In the genomic region with DNA sequence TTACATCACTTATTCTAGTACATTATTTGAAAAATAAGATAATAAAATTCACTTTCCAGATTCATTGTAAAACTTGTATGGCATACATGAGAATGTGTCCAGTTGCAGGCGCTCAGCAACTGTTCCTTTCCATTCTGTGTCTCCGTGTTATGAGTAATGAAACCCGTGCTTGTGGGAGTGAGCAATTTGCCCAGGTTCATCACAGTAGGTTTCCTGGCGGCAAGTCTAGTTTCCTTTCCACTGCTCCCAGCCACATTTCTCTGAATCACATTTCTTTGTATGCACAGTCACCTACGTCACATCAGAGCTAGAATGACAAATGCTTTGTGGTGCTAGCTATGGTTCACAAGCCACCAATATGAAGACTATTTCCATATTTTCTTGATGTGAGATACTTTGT, we compare ENCODE assay signal across 11 cellular contexts. TPM values are rescaled to one million over a fixed set of nuclear protein-coding genes. Genes with fewer than 3 reads are reported as not detected.
DNase-seq lines count a peak whose midpoint lies in the region; ATAC-seq, FAIRE-seq and TF ChIP-seq lines count a peak whose summit lies in the region.
"Had no signal": no experiment of that assay in that cellular context is flagged by ENCODE, and none has a peak within 500 bp of the region (broad histone marks: within the 10 kb centered on the region; RNA-seq: fewer than 3 reads in every experiment).

No MANE protein-coding gene starts in this region.

- FAIRE-seq in endothelial cell of umbilical vein (lab: Jason Lieb, UNC) = peak; percentile 93
- FAIRE-seq: GM12878 had no signal

- no peaks in the 10 kb centered on the region for H3K9me3 ChIP-seq in endothelial cell of umbilical vein (replicated peaks; ENCODE audit: control insufficient read depth, insufficient read depth, low read length)
- no peaks in the 10 kb centered on the region for H3K9me3 ChIP-seq in hepatocyte (ENCODE audit: low read depth)
- H3K9me3 ChIP-seq: HAP-1 had no signal

- H3K27ac Mint-ChIP-seq in activated CD4-positive, alpha-beta memory T cell treated with anti-CD3 and anti-CD28 coated beads for 36 hours = peak overlapping the region; percentile 10
- H3K27ac Mint-ChIP-seq in GM23338 (no peak overlapping the region), type B pancreatic cell (no peak overlapping the region)

- peaks cover 7% of the 10 kb centered on the region for H3K27me3 Mint-ChIP-seq in activated CD4-positive, alpha-beta memory T cell treated with anti-CD3 and anti-CD28 coated beads for 36 hours
- H3K27me3 Mint-ChIP-seq in GM23338 (ENCODE audit: insufficient read depth, low read depth, poor library complexity) = no peaks in the 10 kb centered on the region
- H3K27me3 Mint-ChIP-seq in type B pancreatic cell = no peaks in the 10 kb centered on the region

- no peaks in the 10 kb centered on the region for H4K20me1 ChIP-seq in endothelial cell of umbilical vein (replicated peaks; ENCODE audit: control insufficient read depth, extremely low read depth, insufficient read depth, low read length)
- no peaks in the 10 kb centered on the region for H4K20me1 ChIP-seq in GM23338 (replicated peaks; ENCODE audit: insufficient read depth)
- H4K20me1 ChIP-seq in hepatocyte (ENCODE audit: insufficient read depth, poor library complexity, severe bottlenecking) = no peaks in the 10 kb centered on the region

- H3K4me1 ChIP-seq in endothelial cell of umbilical vein (ENCODE audit: control insufficient read depth, extremely low read depth, insufficient read depth, low read length) = peaks cover 14% of the 10 kb centered on the region
- H3K4me1 ChIP-seq in GM23338 (ENCODE audit: insufficient read depth) = no peaks in the 10 kb centered on the region
- no peaks in the 10 kb centered on the region for H3K4me1 ChIP-seq in hepatocyte (ENCODE audit: insufficient read depth)
- H3K4me1 ChIP-seq: HAP-1 had no signal

- no peaks in the 10 kb centered on the region for H3K9me2 ChIP-seq in GM23338 (ENCODE audit: insufficient read depth)
- peaks cover 6% of the 10 kb centered on the region for H3K9me2 ChIP-seq in hepatocyte (replicated peaks; ENCODE audit: insufficient read depth)

- H2AFZ ChIP-seq in endothelial cell of umbilical vein (ENCODE audit: low read depth, low read length) (no peak overlapping the region), GM23338 (no peak overlapping the region), hepatocyte (no peak overlapping the region)

- peaks cover 18% of the 10 kb centered on the region for H3K4me1 Mint-ChIP-seq in activated CD4-positive, alpha-beta memory T cell treated with anti-CD3 and anti-CD28 coated beads for 36 hours (ENCODE audit: low read depth)
- H3K4me1 Mint-ChIP-seq in GM23338 = no peaks in the 10 kb centered on the region
- H3K4me1 Mint-ChIP-seq in type B pancreatic cell (ENCODE audit: unreplicated experiment) = no peaks in the 10 kb centered on the region

- POLR2A ChIA-PET in activated CD4-positive, alpha-beta memory T cell treated with anti-CD3 and anti-CD28 coated beads for 36 hours (lab: Charles Lee) = interaction anchor here (0.8 to 2.5 kb wide), 3 partner anchors 20 to 29 kb away, joined by 3 to 10 read pairs (median 7); no protein-coding TSS in a partner anchor
- POLR2A ChIA-PET in endothelial cell of umbilical vein (lab: Charles Lee) = no interaction called here

- 93% methylated on average over 5 of the region's 5 CpGs for WGBS in hepatocyte (ENCODE audit: low lambda C conversion rate, missing lambda C conversion rate)

- no peaks in the 10 kb centered on the region for H3F3A ChIP-seq in GM23338 (replicated peaks; ENCODE audit: low read depth)

- no peaks in the 10 kb centered on the region for H3K9me3 Mint-ChIP-seq in activated CD4-positive, alpha-beta memory T cell treated with anti-CD3 and anti-CD28 coated beads for 36 hours
- H3K9me3 Mint-ChIP-seq in GM23338 (no peaks in the 10 kb centered on the region), type B pancreatic cell (no peaks in the 10 kb centered on the region)

- peak; percentile 97 for DNase-seq in HT1080 (ENCODE audit: low read depth)
- DNase-seq in activated CD4-positive, alpha-beta memory T cell treated with anti-CD3 and anti-CD28 coated beads for 36 hours = peak; percentile 86
- DNase-seq in endothelial cell of umbilical vein (ENCODE audit: low read depth, low spot score) = peak; percentile 94
- DNase-seq in stimulated activated CD8-positive, alpha-beta memory T cell treated with anti-CD3 and anti-CD28 coated beads, Interleukin-12 subunit alpha, Interleukin-12 subunit beta, amount 100 ng/mL, for 24 hours (ENCODE audit: extremely low read depth) = peak; percentile 16
- DNase-seq in GM23338 (ENCODE audit: low spot score) = no peak
- no peak for DNase-seq in hepatocyte (ENCODE audit: low spot score)
- no peak for DNase-seq in type B pancreatic cell (ENCODE audit: extremely low spot score, unreplicated experiment)
- DNase-seq: hippocampal formation; NK-92 treated with Interleukin-12 subunit alpha and Interleukin-12 subunit beta, amount 100 ng/mL, for 24 hours had no signal

- H3K9me1 ChIP-seq in endothelial cell of umbilical vein (replicated peaks; ENCODE audit: control insufficient read depth, extremely low read depth, insufficient read depth, low read length) = no peaks in the 10 kb centered on the region

- no peak for ATAC-seq in GM23338
- ATAC-seq: GM12878 had no signal

- dilution Hi-C loops in endothelial cell of umbilical vein (cut with MboI; ENCODE audit: extremely low pct_ligation_motif_present, low sequenced_read_pairs) = no loop called here

- H3K4me3 ChIP-seq in endothelial cell of umbilical vein (replicated peaks in 1 of 3; ENCODE audit: insufficient read depth in 1 of 3, low read depth in 1 of 3, low read length in 3 of 3) (no peak overlapping the region), GM23338 (no peak overlapping the region), hepatocyte (no peak overlapping the region)
- H3K4me3 ChIP-seq: GM12878, HAP-1 had no signal

- peak overlapping the region; percentile 41 for H3K4me2 ChIP-seq in endothelial cell of umbilical vein (ENCODE audit: insufficient read depth, low read length)
- H3K4me2 ChIP-seq in GM23338 = no peak overlapping the region
- no peak overlapping the region for H3K4me2 ChIP-seq in hepatocyte

- no TSS peak for BruUV-seq in endothelial cell of umbilical vein (replicated peaks; lab: Mats Ljungman, UMichigan)

- peaks cover 4% of the 10 kb centered on the region for H3K36me3 Mint-ChIP-seq in activated CD4-positive, alpha-beta memory T cell treated with anti-CD3 and anti-CD28 coated beads for 36 hours
- H3K36me3 Mint-ChIP-seq in GM23338 (ENCODE audit: low read depth) (no peaks in the 10 kb centered on the region), type B pancreatic cell (no peaks in the 10 kb centered on the region)

- H3K4me3 Mint-ChIP-seq in activated CD4-positive, alpha-beta memory T cell treated with anti-CD3 and anti-CD28 coated beads for 36 hours = no peak overlapping the region
- H3K4me3 Mint-ChIP-seq in GM23338 = no peak overlapping the region
- H3K4me3 Mint-ChIP-seq in type B pancreatic cell = no peak overlapping the region

- TF ChIP-seq CTCF in endothelial cell of umbilical vein (IDR thresholded peaks at IDR 0.05; ENCODE audit: extremely low read depth in 1 of 2, insufficient read depth in 1 of 2, low read depth in 1 of 2, low read length in 2 of 2) (no peak), GM23338 (conservative IDR thresholded peaks at IDR 0.05; ENCODE audit: low read depth in 2 of 2) (no peak), hepatocyte (IDR thresholded peaks at IDR 0.05; ENCODE audit: poor library complexity) (no peak), type B pancreatic cell (conservative IDR thresholded peaks at IDR 0.05) (no peak)

- TF ChIP-seq POLR2A in endothelial cell of umbilical vein (IDR thresholded peaks at IDR 0.05; ENCODE audit: low read depth, low read length) = no peak

- peak overlapping the region; percentile 59 for H3K9ac ChIP-seq in endothelial cell of umbilical vein (replicated peaks; ENCODE audit: extremely low read depth, insufficient read depth, low read length)

- intact Hi-C loops in activated CD4-positive, alpha-beta memory T cell treated with anti-CD3 and anti-CD28 coated beads for 36 hours (cut with micrococcal nuclease) = loop anchor here (1.0 kb wide), 6 partner anchors 20 to 81 kb away; no protein-coding TSS in a partner anchor
- intact Hi-C loops in endothelial cell of umbilical vein (cut with micrococcal nuclease) = loop anchor here (1.0 to 2.0 kb wide), 3 partner anchors 21 to 121 kb away; a partner anchor contains a TSS

- H3K79me2 ChIP-seq in endothelial cell of umbilical vein (ENCODE audit: control insufficient read depth, insufficient read depth, low read length) (no peaks in the 10 kb centered on the region), GM23338 (replicated peaks; ENCODE audit: insufficient read depth) (no peaks in the 10 kb centered on the region), hepatocyte (no peaks in the 10 kb centered on the region)

- H3K27me3 ChIP-seq in endothelial cell of umbilical vein (ENCODE audit: control insufficient read depth in 2 of 2, insufficient read depth in 2 of 2, low read length in 2 of 2) (no peaks in the 10 kb centered on the region), GM23338 (ENCODE audit: insufficient read depth) (no peaks in the 10 kb centered on the region), hepatocyte (no peaks in the 10 kb centered on the region)

- H3K36me3 ChIP-seq in endothelial cell of umbilical vein (ENCODE audit: control insufficient read depth in 2 of 2, extremely low read depth in 1 of 2, insufficient read depth in 2 of 2, low read length in 2 of 2) (peaks cover 10 to 33% of the 10 kb centered on the region in 2 experiments), GM23338 (ENCODE audit: insufficient read depth) (no peaks in the 10 kb centered on the region), hepatocyte (replicated peaks; ENCODE audit: insufficient read depth, low read depth) (no peaks in the 10 kb centered on the region)

- H3K27ac ChIP-seq in endothelial cell of umbilical vein (ENCODE audit: insufficient read depth, low read depth, low read length) = peak overlapping the region; percentile 89
- H3K27ac ChIP-seq in GM23338 (ENCODE audit: low read depth) = no peak overlapping the region
- no peak overlapping the region for H3K27ac ChIP-seq in hepatocyte

- CTCF ChIA-PET in activated CD4-positive, alpha-beta memory T cell treated with anti-CD3 and anti-CD28 coated beads for 36 hours (lab: Charles Lee) = interaction anchor here (0.7 to 2.1 kb wide), 11 partner anchors 10 to 120 kb away, joined by 3 to 13 read pairs (median 3); no protein-coding TSS in a partner anchor
- CTCF ChIA-PET in endothelial cell of umbilical vein (lab: Charles Lee) = interaction anchor here (0.7 to 4.8 kb wide), 16 partner anchors 16 to 154 kb away, joined by 3 to 50 read pairs (median 3); a partner anchor contains a TSS

RNA-seq across cellular contexts. Expression of a gene that starts 39.9 kb away (rescaled TPM):
- 54.3 and 62.7 TPM in 2 replicates for total RNA-seq in HT1080 (2014; rRNA removed; shearing (Covaris generic))
- polyA plus RNA-seq in HT1080 (2015; cell fraction: cytosol; rRNA removed) = 75.0 and 85.5 TPM in 2 replicates
- 31.8 and 37.8 TPM in 2 replicates for polyA plus RNA-seq in HT1080 (2015; cell fraction: nucleus; rRNA removed)
- total RNA-seq in activated CD4-positive, alpha-beta memory T cell treated with anti-CD3 and anti-CD28 coated beads for 36 hours = 10 to 100 TPM; 20.7 to 21.6 TPM
- total RNA-seq in endothelial cell of umbilical vein (31.1 and 31.5 TPM in 2 replicates), hepatocyte (54.9 and 59.9 TPM in 2 replicates), type B pancreatic cell (ENCODE audit: low replicate concordance) (17.3 and 22.5 TPM in 2 replicates)
- polyA plus RNA-seq in endothelial cell of umbilical vein (10.4 and 14.3 TPM in 2 replicates), GM23338 (2016; fragmentation: Nextera tagmentation; extraction: Ambion mirVana) (35.8 and 41.8 TPM in 2 replicates), hepatocyte (43.1 and 45.8 TPM in 2 replicates)
- 27.5 and 29.3 TPM in 2 replicates for polyA plus RNA-seq in endothelial cell of umbilical vein (2011; cell fraction: cytosol; rRNA removed)
- 11.8 and 16.5 TPM in 2 replicates for polyA plus RNA-seq in endothelial cell of umbilical vein (2011; cell fraction: nucleus; rRNA removed)
- polyA plus RNA-seq in endothelial cell of umbilical vein (2012) = 30.0 and 49.2 TPM in 2 replicates
- 8.2 and 8.6 TPM in 2 replicates for polyA minus RNA-seq in endothelial cell of umbilical vein
- 13.0 TPM for polyA minus RNA-seq in endothelial cell of umbilical vein (2011; cell fraction: cytosol; rRNA and poly(A)+ RNA removed)
- 4.8 and 8.7 TPM in 2 replicates for polyA minus RNA-seq in endothelial cell of umbilical vein (2011; cell fraction: nucleus; rRNA and poly(A)+ RNA removed)
- 18.3 and 19.1 TPM in 2 replicates for total RNA-seq in GM23338 (2014; rRNA removed; shearing (Covaris generic))

Comparison
In these comparisons a context has a peak if more than half of its experiments do, and no peak if none do; other contexts are left out.
1. DNase-seq: peak in HT1080 (single experiment), activated CD4-positive, alpha-beta memory T cell treated with anti-CD3 and anti-CD28 coated beads for 36 hours (single experiment), endothelial cell of umbilical vein (single experiment) and stimulated activated CD8-positive, alpha-beta memory T cell treated with anti-CD3 and anti-CD28 coated beads, Interleukin-12 subunit alpha, Interleukin-12 subunit beta, amount 100 ng/mL, for 24 hours (single experiment); none in GM23338 (single experiment), hepatocyte (single experiment) and type B pancreatic cell (single experiment).